1 cellular context compared by ENCODE assay signal in the genomic region with DNA sequence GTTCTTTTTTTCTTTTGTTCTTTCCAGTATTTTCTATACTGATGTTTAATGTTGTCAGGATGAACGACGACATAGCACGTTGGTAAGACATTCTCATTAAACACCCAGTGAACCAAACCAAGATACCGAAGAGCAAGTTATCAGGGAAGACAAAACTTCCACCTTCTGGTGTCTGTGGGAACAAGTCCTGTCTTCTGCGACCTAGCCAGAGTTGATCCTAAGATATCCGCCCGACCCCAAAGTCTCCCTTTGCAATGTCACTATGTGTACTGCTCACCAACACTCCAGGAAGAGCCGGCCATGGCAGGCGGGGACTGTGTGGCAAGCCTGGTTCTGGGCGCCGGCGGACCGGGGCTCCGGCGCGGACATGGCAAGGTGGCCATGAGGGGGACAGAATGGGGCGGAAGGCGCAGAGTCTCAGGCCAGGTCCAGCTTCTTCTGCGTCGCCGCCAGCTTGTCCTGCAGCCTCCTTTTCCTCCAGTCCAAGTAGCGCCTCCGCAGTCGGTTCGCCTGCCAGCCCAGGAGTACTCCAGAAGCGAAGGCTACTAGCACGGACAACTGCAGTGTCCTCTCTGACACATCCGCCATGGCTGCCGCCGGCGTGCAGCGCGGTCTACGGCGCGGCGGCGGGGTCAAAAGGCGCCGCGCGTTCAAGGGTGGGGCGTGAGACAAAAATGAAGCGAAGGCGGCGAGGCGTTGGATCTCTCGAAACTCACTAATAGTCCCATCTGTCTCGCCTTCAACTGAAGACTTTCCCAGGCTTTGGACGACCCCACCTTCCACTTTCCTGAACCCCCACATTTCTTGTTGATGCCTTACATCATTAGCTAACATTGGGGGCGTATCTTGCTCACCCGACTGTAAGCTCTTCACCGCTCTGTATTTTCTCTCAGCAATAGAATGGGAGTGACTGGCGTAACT.
TF ChIP-seq lines count a peak whose summit lies in the region.

A gene with protein sequence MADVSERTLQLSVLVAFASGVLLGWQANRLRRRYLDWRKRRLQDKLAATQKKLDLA (minus strand): TSS at position 610 of the 921 bp plus-strand sequence. CDS start 22 bp downstream, at position 588.

TF ChIP-seq in WTC11, 78 proteins besides CTCF, POLR2A, EP300 and RAD21 (continued from another document and continues in another):
- TF ChIP-seq, protein P1, sequence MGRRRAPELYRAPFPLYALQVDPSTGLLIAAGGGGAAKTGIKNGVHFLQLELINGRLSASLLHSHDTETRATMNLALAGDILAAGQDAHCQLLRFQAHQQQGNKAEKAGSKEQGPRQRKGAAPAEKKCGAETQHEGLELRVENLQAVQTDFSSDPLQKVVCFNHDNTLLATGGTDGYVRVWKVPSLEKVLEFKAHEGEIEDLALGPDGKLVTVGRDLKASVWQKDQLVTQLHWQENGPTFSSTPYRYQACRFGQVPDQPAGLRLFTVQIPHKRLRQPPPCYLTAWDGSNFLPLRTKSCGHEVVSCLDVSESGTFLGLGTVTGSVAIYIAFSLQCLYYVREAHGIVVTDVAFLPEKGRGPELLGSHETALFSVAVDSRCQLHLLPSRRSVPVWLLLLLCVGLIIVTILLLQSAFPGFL (CRISPR knock-in tag; IDR thresholded peaks at IDR 0.05; ENCODE audit: borderline replicate concordance) = no peak
- TF ChIP-seq, protein P2, sequence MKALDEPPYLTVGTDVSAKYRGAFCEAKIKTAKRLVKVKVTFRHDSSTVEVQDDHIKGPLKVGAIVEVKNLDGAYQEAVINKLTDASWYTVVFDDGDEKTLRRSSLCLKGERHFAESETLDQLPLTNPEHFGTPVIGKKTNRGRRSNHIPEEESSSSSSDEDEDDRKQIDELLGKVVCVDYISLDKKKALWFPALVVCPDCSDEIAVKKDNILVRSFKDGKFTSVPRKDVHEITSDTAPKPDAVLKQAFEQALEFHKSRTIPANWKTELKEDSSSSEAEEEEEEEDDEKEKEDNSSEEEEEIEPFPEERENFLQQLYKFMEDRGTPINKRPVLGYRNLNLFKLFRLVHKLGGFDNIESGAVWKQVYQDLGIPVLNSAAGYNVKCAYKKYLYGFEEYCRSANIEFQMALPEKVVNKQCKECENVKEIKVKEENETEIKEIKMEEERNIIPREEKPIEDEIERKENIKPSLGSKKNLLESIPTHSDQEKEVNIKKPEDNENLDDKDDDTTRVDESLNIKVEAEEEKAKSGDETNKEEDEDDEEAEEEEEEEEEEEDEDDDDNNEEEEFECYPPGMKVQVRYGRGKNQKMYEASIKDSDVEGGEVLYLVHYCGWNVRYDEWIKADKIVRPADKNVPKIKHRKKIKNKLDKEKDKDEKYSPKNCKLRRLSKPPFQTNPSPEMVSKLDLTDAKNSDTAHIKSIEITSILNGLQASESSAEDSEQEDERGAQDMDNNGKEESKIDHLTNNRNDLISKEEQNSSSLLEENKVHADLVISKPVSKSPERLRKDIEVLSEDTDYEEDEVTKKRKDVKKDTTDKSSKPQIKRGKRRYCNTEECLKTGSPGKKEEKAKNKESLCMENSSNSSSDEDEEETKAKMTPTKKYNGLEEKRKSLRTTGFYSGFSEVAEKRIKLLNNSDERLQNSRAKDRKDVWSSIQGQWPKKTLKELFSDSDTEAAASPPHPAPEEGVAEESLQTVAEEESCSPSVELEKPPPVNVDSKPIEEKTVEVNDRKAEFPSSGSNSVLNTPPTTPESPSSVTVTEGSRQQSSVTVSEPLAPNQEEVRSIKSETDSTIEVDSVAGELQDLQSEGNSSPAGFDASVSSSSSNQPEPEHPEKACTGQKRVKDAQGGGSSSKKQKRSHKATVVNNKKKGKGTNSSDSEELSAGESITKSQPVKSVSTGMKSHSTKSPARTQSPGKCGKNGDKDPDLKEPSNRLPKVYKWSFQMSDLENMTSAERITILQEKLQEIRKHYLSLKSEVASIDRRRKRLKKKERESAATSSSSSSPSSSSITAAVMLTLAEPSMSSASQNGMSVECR (CRISPR knock-in tag; IDR thresholded peaks at IDR 0.05; ENCODE audit: borderline replicate concordance) = peak; percentile 79; the same call in 1 of the 2 replicates
- TF ChIP-seq, protein P3, sequence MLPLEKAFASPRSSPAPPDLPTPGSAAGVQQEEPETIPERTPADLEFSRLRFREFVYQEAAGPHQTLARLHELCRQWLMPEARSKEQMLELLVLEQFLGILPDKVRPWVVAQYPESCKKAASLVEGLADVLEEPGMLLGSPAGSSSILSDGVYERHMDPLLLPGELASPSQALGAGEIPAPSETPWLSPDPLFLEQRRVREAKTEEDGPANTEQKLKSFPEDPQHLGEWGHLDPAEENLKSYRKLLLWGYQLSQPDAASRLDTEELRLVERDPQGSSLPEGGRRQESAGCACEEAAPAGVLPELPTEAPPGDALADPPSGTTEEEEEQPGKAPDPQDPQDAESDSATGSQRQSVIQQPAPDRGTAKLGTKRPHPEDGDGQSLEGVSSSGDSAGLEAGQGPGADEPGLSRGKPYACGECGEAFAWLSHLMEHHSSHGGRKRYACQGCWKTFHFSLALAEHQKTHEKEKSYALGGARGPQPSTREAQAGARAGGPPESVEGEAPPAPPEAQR (CRISPR knock-in tag; IDR thresholded peaks at IDR 0.05) = no peak
- no peak for TF ChIP-seq ELF4 (CRISPR knock-in tag; IDR thresholded peaks at IDR 0.05; ENCODE audit: low read depth)
- TF ChIP-seq, protein P4, sequence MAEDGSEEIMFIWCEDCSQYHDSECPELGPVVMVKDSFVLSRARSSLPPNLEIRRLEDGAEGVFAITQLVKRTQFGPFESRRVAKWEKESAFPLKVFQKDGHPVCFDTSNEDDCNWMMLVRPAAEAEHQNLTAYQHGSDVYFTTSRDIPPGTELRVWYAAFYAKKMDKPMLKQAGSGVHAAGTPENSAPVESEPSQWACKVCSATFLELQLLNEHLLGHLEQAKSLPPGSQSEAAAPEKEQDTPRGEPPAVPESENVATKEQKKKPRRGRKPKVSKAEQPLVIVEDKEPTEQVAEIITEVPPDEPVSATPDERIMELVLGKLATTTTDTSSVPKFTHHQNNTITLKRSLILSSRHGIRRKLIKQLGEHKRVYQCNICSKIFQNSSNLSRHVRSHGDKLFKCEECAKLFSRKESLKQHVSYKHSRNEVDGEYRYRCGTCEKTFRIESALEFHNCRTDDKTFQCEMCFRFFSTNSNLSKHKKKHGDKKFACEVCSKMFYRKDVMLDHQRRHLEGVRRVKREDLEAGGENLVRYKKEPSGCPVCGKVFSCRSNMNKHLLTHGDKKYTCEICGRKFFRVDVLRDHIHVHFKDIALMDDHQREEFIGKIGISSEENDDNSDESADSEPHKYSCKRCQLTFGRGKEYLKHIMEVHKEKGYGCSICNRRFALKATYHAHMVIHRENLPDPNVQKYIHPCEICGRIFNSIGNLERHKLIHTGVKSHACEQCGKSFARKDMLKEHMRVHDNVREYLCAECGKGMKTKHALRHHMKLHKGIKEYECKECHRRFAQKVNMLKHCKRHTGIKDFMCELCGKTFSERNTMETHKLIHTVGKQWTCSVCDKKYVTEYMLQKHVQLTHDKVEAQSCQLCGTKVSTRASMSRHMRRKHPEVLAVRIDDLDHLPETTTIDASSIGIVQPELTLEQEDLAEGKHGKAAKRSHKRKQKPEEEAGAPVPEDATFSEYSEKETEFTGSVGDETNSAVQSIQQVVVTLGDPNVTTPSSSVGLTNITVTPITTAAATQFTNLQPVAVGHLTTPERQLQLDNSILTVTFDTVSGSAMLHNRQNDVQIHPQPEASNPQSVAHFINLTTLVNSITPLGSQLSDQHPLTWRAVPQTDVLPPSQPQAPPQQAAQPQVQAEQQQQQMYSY (CRISPR knock-in tag; IDR thresholded peaks at IDR 0.05) = peak; percentile 15; the same call in 1 of the 2 replicates
- no peak for TF ChIP-seq RORB (CRISPR knock-in tag; IDR thresholded peaks at IDR 0.05)
- TF ChIP-seq CREB1 (CRISPR knock-in tag; IDR thresholded peaks at IDR 0.05) = peak; percentile 65; the same call in 1 of the 2 replicates
- TF ChIP-seq ZNF263 (CRISPR knock-in tag; IDR thresholded peaks at IDR 0.05; ENCODE audit: low read depth) = no peak
- TF ChIP-seq, protein P5, sequence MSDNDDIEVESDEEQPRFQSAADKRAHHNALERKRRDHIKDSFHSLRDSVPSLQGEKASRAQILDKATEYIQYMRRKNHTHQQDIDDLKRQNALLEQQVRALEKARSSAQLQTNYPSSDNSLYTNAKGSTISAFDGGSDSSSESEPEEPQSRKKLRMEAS (CRISPR knock-in tag; IDR thresholded peaks at IDR 0.05) = peak; percentile 96
- TF ChIP-seq NR2C2 (CRISPR knock-in tag; IDR thresholded peaks at IDR 0.05) = peak; percentile 61
- peak; percentile 84; the same call in 1 of the 2 replicates for TF ChIP-seq SMAD3 (CRISPR knock-in tag; IDR thresholded peaks at IDR 0.05; ENCODE audit: borderline replicate concordance)
- peak; percentile 77; the same call in 1 of the 2 replicates for TF ChIP-seq FOXK1 (CRISPR knock-in tag; IDR thresholded peaks at IDR 0.05)
- TF ChIP-seq PRRX2 (CRISPR knock-in tag; IDR thresholded peaks at IDR 0.05) = peak; percentile 62; the same call in 1 of the 2 replicates
- 0 out of 2 replicates have a peak, but pooled peaks have one; percentile 29 for TF ChIP-seq SP1 (CRISPR knock-in tag; conservative IDR thresholded peaks at IDR 0.05)
- TF ChIP-seq, protein P6, sequence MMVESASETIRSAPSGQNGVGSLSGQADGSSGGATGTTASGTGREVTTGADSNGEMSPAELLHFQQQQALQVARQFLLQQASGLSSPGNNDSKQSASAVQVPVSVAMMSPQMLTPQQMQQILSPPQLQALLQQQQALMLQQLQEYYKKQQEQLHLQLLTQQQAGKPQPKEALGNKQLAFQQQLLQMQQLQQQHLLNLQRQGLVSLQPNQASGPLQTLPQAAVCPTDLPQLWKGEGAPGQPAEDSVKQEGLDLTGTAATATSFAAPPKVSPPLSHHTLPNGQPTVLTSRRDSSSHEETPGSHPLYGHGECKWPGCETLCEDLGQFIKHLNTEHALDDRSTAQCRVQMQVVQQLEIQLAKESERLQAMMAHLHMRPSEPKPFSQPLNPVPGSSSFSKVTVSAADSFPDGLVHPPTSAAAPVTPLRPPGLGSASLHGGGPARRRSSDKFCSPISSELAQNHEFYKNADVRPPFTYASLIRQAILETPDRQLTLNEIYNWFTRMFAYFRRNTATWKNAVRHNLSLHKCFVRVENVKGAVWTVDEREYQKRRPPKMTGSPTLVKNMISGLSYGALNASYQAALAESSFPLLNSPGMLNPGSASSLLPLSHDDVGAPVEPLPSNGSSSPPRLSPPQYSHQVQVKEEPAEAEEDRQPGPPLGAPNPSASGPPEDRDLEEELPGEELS (CRISPR knock-in tag; IDR thresholded peaks at IDR 0.05) = peak; percentile 24; the same call in 1 of the 2 replicates
- peak; percentile 67 for TF ChIP-seq GABPB1 (CRISPR knock-in tag; IDR thresholded peaks at IDR 0.05)
- TF ChIP-seq, protein P7, sequence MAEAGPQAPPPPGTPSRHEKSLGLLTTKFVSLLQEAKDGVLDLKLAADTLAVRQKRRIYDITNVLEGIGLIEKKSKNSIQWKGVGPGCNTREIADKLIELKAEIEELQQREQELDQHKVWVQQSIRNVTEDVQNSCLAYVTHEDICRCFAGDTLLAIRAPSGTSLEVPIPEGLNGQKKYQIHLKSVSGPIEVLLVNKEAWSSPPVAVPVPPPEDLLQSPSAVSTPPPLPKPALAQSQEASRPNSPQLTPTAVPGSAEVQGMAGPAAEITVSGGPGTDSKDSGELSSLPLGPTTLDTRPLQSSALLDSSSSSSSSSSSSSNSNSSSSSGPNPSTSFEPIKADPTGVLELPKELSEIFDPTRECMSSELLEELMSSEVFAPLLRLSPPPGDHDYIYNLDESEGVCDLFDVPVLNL (CRISPR knock-in tag; IDR thresholded peaks at IDR 0.05; ENCODE audit: borderline replicate concordance, low read depth) = no peak
- no peak; the same call in 1 of the 2 replicates for TF ChIP-seq TEAD4 (CRISPR knock-in tag; IDR thresholded peaks at IDR 0.05)
- no peak for TF ChIP-seq ZNF121 (CRISPR knock-in tag; IDR thresholded peaks at IDR 0.05)
- TF ChIP-seq, protein P8, sequence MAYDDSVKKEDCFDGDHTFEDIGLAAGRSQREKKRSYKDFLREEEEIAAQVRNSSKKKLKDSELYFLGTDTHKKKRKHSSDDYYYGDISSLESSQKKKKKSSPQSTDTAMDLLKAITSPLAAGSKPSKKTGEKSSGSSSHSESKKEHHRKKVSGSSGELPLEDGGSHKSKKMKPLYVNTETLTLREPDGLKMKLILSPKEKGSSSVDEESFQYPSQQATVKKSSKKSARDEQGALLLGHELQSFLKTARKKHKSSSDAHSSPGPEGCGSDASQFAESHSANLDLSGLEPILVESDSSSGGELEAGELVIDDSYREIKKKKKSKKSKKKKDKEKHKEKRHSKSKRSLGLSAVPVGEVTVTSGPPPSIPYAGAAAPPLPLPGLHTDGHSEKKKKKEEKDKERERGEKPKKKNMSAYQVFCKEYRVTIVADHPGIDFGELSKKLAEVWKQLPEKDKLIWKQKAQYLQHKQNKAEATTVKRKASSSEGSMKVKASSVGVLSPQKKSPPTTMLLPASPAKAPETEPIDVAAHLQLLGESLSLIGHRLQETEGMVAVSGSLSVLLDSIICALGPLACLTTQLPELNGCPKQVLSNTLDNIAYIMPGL (CRISPR knock-in tag; IDR thresholded peaks at IDR 0.05) = peak; percentile 64; the same call in 1 of the 2 replicates
- TF ChIP-seq, protein P9, sequence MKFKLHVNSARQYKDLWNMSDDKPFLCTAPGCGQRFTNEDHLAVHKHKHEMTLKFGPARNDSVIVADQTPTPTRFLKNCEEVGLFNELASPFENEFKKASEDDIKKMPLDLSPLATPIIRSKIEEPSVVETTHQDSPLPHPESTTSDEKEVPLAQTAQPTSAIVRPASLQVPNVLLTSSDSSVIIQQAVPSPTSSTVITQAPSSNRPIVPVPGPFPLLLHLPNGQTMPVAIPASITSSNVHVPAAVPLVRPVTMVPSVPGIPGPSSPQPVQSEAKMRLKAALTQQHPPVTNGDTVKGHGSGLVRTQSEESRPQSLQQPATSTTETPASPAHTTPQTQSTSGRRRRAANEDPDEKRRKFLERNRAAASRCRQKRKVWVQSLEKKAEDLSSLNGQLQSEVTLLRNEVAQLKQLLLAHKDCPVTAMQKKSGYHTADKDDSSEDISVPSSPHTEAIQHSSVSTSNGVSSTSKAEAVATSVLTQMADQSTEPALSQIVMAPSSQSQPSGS (CRISPR knock-in tag; IDR thresholded peaks at IDR 0.05; ENCODE audit: borderline replicate concordance, low read depth) = no peak
- no peak for TF ChIP-seq NR1H2 (CRISPR knock-in tag; IDR thresholded peaks at IDR 0.05)
- TF ChIP-seq RELA (CRISPR knock-in tag; IDR thresholded peaks at IDR 0.05; ENCODE audit: borderline replicate concordance) = no peak
- TF ChIP-seq, protein P10, sequence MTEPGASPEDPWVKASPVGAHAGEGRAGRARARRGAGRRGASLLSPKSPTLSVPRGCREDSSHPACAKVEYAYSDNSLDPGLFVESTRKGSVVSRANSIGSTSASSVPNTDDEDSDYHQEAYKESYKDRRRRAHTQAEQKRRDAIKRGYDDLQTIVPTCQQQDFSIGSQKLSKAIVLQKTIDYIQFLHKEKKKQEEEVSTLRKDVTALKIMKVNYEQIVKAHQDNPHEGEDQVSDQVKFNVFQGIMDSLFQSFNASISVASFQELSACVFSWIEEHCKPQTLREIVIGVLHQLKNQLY (CRISPR knock-in tag; IDR thresholded peaks at IDR 0.05) = no peak
- TF ChIP-seq, protein P11, sequence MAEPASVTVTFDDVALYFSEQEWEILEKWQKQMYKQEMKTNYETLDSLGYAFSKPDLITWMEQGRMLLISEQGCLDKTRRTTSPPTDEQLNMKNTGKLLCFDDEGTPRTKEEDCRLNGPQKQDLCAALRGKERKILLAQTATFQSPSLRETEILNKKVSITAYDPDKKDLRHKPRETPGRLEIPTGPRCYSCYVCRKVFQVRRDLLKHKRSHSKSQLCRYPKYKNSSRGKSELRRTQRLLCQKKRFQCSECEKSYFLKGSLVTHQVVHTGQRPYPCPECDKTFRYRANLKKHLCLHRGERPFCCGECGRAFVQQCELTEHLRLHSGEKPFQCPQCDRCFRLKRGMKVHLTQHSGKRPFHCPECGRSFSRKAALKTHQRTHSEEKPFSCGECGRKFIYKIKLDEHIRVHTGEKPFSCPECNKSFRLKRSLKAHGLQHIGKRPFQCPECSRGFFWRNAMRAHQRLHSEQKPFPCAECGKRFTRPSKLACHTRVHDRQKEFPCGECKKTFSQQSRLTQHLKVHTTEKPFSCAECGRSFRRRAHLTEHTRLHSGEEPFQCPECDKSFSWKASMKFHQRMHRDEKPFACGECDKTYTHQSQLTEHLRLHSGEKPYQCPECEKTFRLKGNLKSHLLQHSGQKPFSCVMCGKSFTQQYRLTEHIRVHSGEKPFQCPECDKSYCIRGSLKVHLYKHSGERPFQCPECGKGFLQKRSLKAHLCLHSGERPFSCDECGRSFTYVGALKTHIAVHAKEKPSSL (CRISPR knock-in tag; conservative IDR thresholded peaks at IDR 0.05) = no peak
